In genomic region chr1:169893645-169894423, GRCh38 we compare ENCODE assay signal across 8 cellular contexts. TPM values are rescaled to one million over a fixed set of nuclear protein-coding genes. Genes with fewer than 3 reads are reported as not detected.
A peak's percentile ranks its signal among the peaks of the same experiment; 100 is the strongest.
DNase-seq lines count a peak whose midpoint lies in the region; ATAC-seq and TF ChIP-seq lines count a peak whose summit lies in the region.

TSS of gene SCYL3 (minus strand) at chr1:169893896. CDS start at chr1:169888840, 5,056 bp downstream.

- DNase-seq in CD14-positive monocyte (ENCODE audit: low spot score) (peak; percentile 93), NCI-H82 (lab: John Stamatoyannopoulos, UW) (peak; percentile 99), dermis microvascular lymphatic vessel endothelial cell (ENCODE audit: low read depth in 2 of 2) (peak; percentile 97 to 99)
- DNase-seq in activated CD4-positive, alpha-beta T cell treated with anti-CD3 and anti-CD28 coated beads, Interleukin-2, amount 50 U/mL, for 48 hours = peak; percentile 86 to 90
- DNase-seq in stimulated activated CD4-positive, alpha-beta T cell treated with anti-CD3 and anti-CD28 coated beads, Interleukin-4, amount 100 ng/mL, for 24 hours = peak; percentile 92

- TF ChIP-seq CTCF in CD14-positive monocyte (IDR thresholded peaks at IDR 0.05) (no peak), liver (IDR thresholded peaks at IDR 0.05; ENCODE audit: low read depth, low read length, missing input control) (no peak)

- peaks cover 2 to 30% (median 21%) of the 10 kb centered on the region in 4 donors for H3K4me1 ChIP-seq in liver (ENCODE audit: control insufficient read depth in 4 of 4, insufficient read depth in 4 of 4, low read length in 3 of 4)

- under 1% methylated on average over 52 of the region's 52 CpGs for WGBS in liver

- H3K27ac ChIP-seq in liver (ENCODE audit: low read depth in 1 of 2, low read length in 2 of 2) = peak within 1 kb of the TSS; percentile 84 to 92

- no peaks in the 10 kb centered on the region for H3K9me3 Mint-ChIP-seq in CD14-positive monocyte

- H3K27ac Mint-ChIP-seq in CD14-positive monocyte = peak within 1 kb of the TSS; percentile 99 to 100 (median 100)

- no peaks in the 10 kb centered on the region for H3K9me3 ChIP-seq in liver (ENCODE audit: control insufficient read depth in 4 of 4, low read length in 3 of 4)

- ATAC-seq in GM19397 (IDR thresholded peaks at IDR 0.05; ENCODE audit: unreplicated experiment) (peak; percentile 86), HG03571 (IDR thresholded peaks at IDR 0.05; ENCODE audit: unreplicated experiment) (peak; percentile 86)

- H3K36me3 Mint-ChIP-seq in CD14-positive monocyte = peaks cover under 1 to 5% of the 10 kb centered on the region in 2 donors

- H3K4me3 ChIP-seq in liver (ENCODE audit: low read depth in 1 of 3, low read length in 3 of 3) = peak within 1 kb of the TSS; percentile 80 to 89 (median 89)

- peak within 1 kb of the TSS; percentile 84 to 90 for H3K9ac ChIP-seq in liver (ENCODE audit: low read depth in 1 of 2, low read length in 2 of 2)

- H3K4me3 Mint-ChIP-seq in CD14-positive monocyte = peak within 1 kb of the TSS; percentile 87 to 97

- H3K36me3 ChIP-seq in liver (ENCODE audit: control insufficient read depth in 4 of 4, insufficient read depth in 3 of 4, low read depth in 1 of 4, low read length in 3 of 4) = no peaks in the 10 kb centered on the region

- H3K27me3 Mint-ChIP-seq in CD14-positive monocyte (ENCODE audit: low read depth in 3 of 3) = peaks cover 0 to 15% (median 4%) of the 10 kb centered on the region in 3 donors

- H3K4me1 Mint-ChIP-seq in CD14-positive monocyte = peaks cover 47% of the 10 kb centered on the region

- no peaks in the 10 kb centered on the region for H3K27me3 ChIP-seq in liver (ENCODE audit: control insufficient read depth in 4 of 4, insufficient read depth in 4 of 4, low read length in 3 of 4)

- intact Hi-C loops in CD14-positive monocyte (cut with micrococcal nuclease) = loop anchor here (5.0 to 10.0 kb wide), 4 partner anchors 178 to 641 kb away; partner anchors contain the start of genes KIFAP3 (in 2 of the 2), BLZF1 (in 1 of the 2), GORAB (in 1 of the 2) and NME7 (in 1 of the 2)

- TF ChIP-seq RAD21 in liver (IDR thresholded peaks at IDR 0.05) = peak; percentile 10 to 11

TF ChIP-seq in liver, 16 proteins besides CTCF, POLR2A, EP300 and RAD21:
- peak; percentile 50 to 65 for TF ChIP-seq RXRA (IDR thresholded peaks at IDR 0.05)
- peak; percentile 69 to 87 for TF ChIP-seq GABPA (IDR thresholded peaks at IDR 0.05 in 1 of 2, conservative IDR thresholded peaks at IDR 0.05 in 1 of 2)
- peak; percentile 100 for TF ChIP-seq YY1 (IDR thresholded peaks at IDR 0.05)
- TF ChIP-seq FOXA1 (IDR thresholded peaks at IDR 0.05) = peak; percentile 68
- TF ChIP-seq SP1 (IDR thresholded peaks at IDR 0.05) = peak; percentile 87
- TF ChIP-seq MAX (IDR thresholded peaks at IDR 0.05) = peak; percentile 45
- TF ChIP-seq NR2F2 (IDR thresholded peaks at IDR 0.05) = peak; percentile 84
- TF ChIP-seq FOXA2 (IDR thresholded peaks at IDR 0.05) = no peak
- peak; percentile 44 to 45 for TF ChIP-seq EGR1 (IDR thresholded peaks at IDR 0.05; ENCODE audit: low read depth in 2 of 2)
- no peak for TF ChIP-seq HNF4G (IDR thresholded peaks at IDR 0.05)
- TF ChIP-seq REST (IDR thresholded peaks at IDR 0.05) = peak; percentile 70
- TF ChIP-seq ZBTB33 (IDR thresholded peaks at IDR 0.05) = peak; percentile 94
- peak; percentile 95 for TF ChIP-seq TAF1 (conservative IDR thresholded peaks at IDR 0.05)
- TF ChIP-seq ATF3 (IDR thresholded peaks at IDR 0.05) = peak; percentile 64
- peak; percentile 64 to 89 for TF ChIP-seq JUND (IDR thresholded peaks at IDR 0.05)
- TF ChIP-seq HNF4A (conservative IDR thresholded peaks at IDR 0.05) = peak; percentile 27 to 56

RNA-seq across cellular contexts. Expression of gene SCYL3, which starts in this region (rescaled TPM):
- polyA plus RNA-seq in CD14-positive monocyte (1 to 10 TPM; 2.3 to 3.6 TPM), liver (1 to 10 TPM; 4.0 to 5.0 TPM)
- total RNA-seq in dermis microvascular lymphatic vessel endothelial cell (5.1 and 8.0 TPM in 2 replicates), liver (10 to 100 TPM in 1 of 2 donors, 1 to 10 TPM in 1; 7.3 to 12.2 TPM)

Comparison
In these comparisons a context has a peak if more than half of its experiments do, and no peak if none do; other contexts are left out.
1. Peak in every context shown above with its lines: DNase-seq, ATAC-seq, H3K4me3 ChIP-seq and H3K27ac ChIP-seq.